1 cellular context compared by ENCODE assay signal in the genomic region with DNA sequence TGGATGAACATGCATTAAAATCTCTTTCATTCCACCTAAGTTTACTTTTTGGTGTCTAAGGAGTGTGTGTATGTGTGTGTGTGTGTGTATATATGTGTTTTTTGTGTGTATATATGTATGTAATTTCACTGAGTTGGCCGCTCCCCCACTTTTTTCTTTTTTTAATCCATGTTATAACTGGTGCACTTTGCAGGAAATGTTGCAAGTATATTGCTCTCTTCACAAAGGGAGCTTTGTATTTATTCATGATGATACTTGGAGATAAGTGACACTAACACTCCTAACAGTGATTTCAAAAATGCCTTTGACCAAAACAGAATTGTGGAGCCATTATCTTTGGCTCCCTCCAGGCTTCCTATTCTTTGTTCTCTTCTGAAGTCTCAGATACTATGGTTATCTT.
TF ChIP-seq lines count a peak whose summit lies in the region.

No MANE protein-coding gene starts in this region.

TF ChIP-seq in endothelial cell of umbilical vein, 7 proteins besides CTCF, POLR2A, EP300 and RAD21:
- TF ChIP-seq MYC (IDR thresholded peaks at IDR 0.05; ENCODE audit: low read depth, low read length) = no peak
- no peak for TF ChIP-seq FOS (IDR thresholded peaks at IDR 0.05; ENCODE audit: borderline replicate concordance, insufficient read depth, low read length)
